7 cellular contexts compared by ENCODE assay signal in the genomic region with DNA sequence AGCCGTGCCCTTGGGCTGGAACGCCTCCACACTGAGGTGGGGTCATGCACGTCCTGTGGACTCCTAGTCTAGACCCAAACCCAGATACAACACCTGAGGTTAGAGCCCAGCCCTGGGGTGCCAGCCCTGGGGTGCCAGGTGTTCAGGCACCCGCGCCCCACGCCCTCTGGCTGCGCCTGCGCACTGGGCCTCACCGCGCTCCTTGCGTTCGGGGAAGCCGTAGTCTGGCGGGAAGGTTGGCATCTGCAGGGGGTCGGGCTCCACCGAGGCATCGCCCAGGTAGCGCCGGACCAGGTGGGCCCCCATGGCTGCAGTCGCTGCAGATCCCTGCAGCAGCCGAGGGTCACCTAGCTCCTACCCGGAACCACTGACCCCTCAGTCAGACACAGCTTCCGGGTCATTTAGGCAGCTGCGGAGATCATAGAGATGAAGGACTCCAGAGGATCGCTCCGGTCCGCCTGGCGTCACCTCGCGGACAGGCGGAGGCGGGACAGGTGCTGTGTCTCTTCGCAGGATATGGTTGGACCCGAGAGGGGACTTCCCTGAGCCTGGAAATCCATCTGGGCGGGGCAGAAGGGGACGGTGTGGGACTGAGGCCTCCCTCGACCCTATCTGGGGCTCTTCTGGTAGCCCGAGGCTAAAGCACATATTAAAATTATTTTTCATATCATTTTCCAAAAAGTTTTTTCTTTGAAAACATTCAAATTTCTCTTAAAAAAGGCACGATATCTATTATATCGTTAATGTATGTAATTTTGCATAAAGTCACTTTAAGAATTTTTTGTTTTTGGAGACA. TPM values are rescaled to one million over a fixed set of nuclear protein-coding genes. Genes with fewer than 3 reads are reported as not detected.
A peak's percentile ranks its signal among the peaks of the same experiment; 100 is the strongest.
DNase-seq lines count a peak whose midpoint lies in the region; ATAC-seq, FAIRE-seq and TF ChIP-seq lines count a peak whose summit lies in the region.

A gene (minus strand): TSS at position 372 of the 796 bp plus-strand sequence. CDS start 66 bp downstream, at position 306.

- H3K27me3 ChIP-seq in astrocyte (ENCODE audit: insufficient read depth, low read length), result no peaks in the 10 kb centered on the region

- peaks cover 32% of the 10 kb centered on the region for H3K79me2 ChIP-seq in astrocyte (ENCODE audit: insufficient read depth, low read length)

- H3K36me3 ChIP-seq in astrocyte (ENCODE audit: insufficient read depth, low read length), result peaks cover 2% of the 10 kb centered on the region

- H4K20me1 ChIP-seq in astrocyte (ENCODE audit: insufficient read depth, low read length), result peaks cover 18% of the 10 kb centered on the region

- no peaks in the 10 kb centered on the region for H3K27me3 Mint-ChIP-seq in T-helper 2 cell treated with Interferon-gamma antibody and Interleukin-4, amounts not matched to agents 5 μg/mL and 100 μg/mL, for 36 hours (ENCODE audit: low read depth)
- H3K27me3 Mint-ChIP-seq in astrocyte (ENCODE audit: low read depth, unreplicated experiment), result no peaks in the 10 kb centered on the region

- peak within 1 kb of the TSS; percentile 87 for H3K4me3 ChIP-seq in astrocyte (ENCODE audit: insufficient read depth, low read depth, low read length)

- FAIRE-seq in astrocyte (lab: Jason Lieb, UNC), result no peak

- peak within 1 kb of the TSS; percentile 90 for H3K9ac ChIP-seq in astrocyte (ENCODE audit: low read length)

- TF ChIP-seq CTCF in astrocyte (IDR thresholded peaks at IDR 0.05; ENCODE audit: insufficient read depth, low read depth, low read length), result peak; percentile 60

- ATAC-seq in GM18505 (IDR thresholded peaks at IDR 0.05; ENCODE audit: unreplicated experiment) (peak; percentile 86), HG02973 (IDR thresholded peaks at IDR 0.05; ENCODE audit: unreplicated experiment) (peak; percentile 71)

- H3K27ac Mint-ChIP-seq in T-helper 2 cell treated with Interferon-gamma antibody and Interleukin-4, amounts not matched to agents 5 μg/mL and 100 μg/mL, for 36 hours, result peak within 1 kb of the TSS; percentile 86
- peak within 1 kb of the TSS; percentile 80 for H3K27ac Mint-ChIP-seq in astrocyte (ENCODE audit: unreplicated experiment)

- H3K4me2 ChIP-seq in astrocyte (ENCODE audit: low read length), result peak within 1 kb of the TSS; percentile 90

- H3K4me1 ChIP-seq in astrocyte (ENCODE audit: insufficient read depth, low read length), result peaks cover 7% of the 10 kb centered on the region

- DNase-seq in NCI-H1930 (lab: John Stamatoyannopoulos, UW), result peak; percentile 76 to 91
- peak; percentile 93 for DNase-seq in T-helper 2 cell treated with Interferon-gamma antibody and Interleukin-4, amounts not matched to agents 5 μg/mL and 100 μg/mL, for 36 hours (ENCODE audit: low spot score)
- DNase-seq in astrocyte (ENCODE audit: low read depth), result peak; percentile 91
- peak; percentile 96 for DNase-seq in hepatic stellate cell (ENCODE audit: low spot score)
- DNase-seq in renal cortical epithelial cell (ENCODE audit: low read depth), result peak; percentile 90

- H3K9me3 Mint-ChIP-seq in T-helper 2 cell treated with Interferon-gamma antibody and Interleukin-4, amounts not matched to agents 5 μg/mL and 100 μg/mL, for 36 hours, result no peaks in the 10 kb centered on the region
- no peaks in the 10 kb centered on the region for H3K9me3 Mint-ChIP-seq in astrocyte (ENCODE audit: unreplicated experiment)

- TF ChIP-seq POLR2A in GM18505 (IDR thresholded peaks at IDR 0.05; ENCODE audit: borderline replicate concordance, extremely low read depth, insufficient read depth, insufficient read length), result peak; percentile 89

- H3K36me3 Mint-ChIP-seq in T-helper 2 cell treated with Interferon-gamma antibody and Interleukin-4, amounts not matched to agents 5 μg/mL and 100 μg/mL, for 36 hours (ENCODE audit: low read depth), result peaks cover 13% of the 10 kb centered on the region
- H3K36me3 Mint-ChIP-seq in astrocyte (ENCODE audit: low read depth, unreplicated experiment), result peaks cover 7% of the 10 kb centered on the region

- H3K4me1 Mint-ChIP-seq in T-helper 2 cell treated with Interferon-gamma antibody and Interleukin-4, amounts not matched to agents 5 μg/mL and 100 μg/mL, for 36 hours (ENCODE audit: low read depth), result peaks cover 16% of the 10 kb centered on the region
- peaks cover 2% of the 10 kb centered on the region for H3K4me1 Mint-ChIP-seq in astrocyte (ENCODE audit: low read depth, unreplicated experiment)

- peak within 1 kb of the TSS; percentile 91 for H2AFZ ChIP-seq in astrocyte (ENCODE audit: low read depth, low read length)

- peak within 1 kb of the TSS; percentile 58 for H3K27ac ChIP-seq in astrocyte (ENCODE audit: low read depth, low read length)

- H3K9me3 ChIP-seq in astrocyte (ENCODE audit: insufficient read depth, low read depth, low read length), result no peaks in the 10 kb centered on the region

- H3K4me3 Mint-ChIP-seq in T-helper 2 cell treated with Interferon-gamma antibody and Interleukin-4, amounts not matched to agents 5 μg/mL and 100 μg/mL, for 36 hours, result peak within 1 kb of the TSS; percentile 96
- peak within 1 kb of the TSS; percentile 96 for H3K4me3 Mint-ChIP-seq in astrocyte (ENCODE audit: unreplicated experiment)

RNA-seq across cellular contexts. Expression of the gene that starts here (rescaled TPM):
- total RNA-seq in astrocyte (153 and 161 TPM in 2 replicates), renal cortical epithelial cell (108 and 413 TPM in 2 replicates)

Comparison
In these comparisons a context has a peak if more than half of its experiments do, and no peak if none do; other contexts are left out.
1. Peak in every context shown above with its lines: DNase-seq, ATAC-seq, H3K4me3 ChIP-seq and H3K27ac ChIP-seq.